1 cellular context compared by ENCODE assay signal in the genomic region with DNA sequence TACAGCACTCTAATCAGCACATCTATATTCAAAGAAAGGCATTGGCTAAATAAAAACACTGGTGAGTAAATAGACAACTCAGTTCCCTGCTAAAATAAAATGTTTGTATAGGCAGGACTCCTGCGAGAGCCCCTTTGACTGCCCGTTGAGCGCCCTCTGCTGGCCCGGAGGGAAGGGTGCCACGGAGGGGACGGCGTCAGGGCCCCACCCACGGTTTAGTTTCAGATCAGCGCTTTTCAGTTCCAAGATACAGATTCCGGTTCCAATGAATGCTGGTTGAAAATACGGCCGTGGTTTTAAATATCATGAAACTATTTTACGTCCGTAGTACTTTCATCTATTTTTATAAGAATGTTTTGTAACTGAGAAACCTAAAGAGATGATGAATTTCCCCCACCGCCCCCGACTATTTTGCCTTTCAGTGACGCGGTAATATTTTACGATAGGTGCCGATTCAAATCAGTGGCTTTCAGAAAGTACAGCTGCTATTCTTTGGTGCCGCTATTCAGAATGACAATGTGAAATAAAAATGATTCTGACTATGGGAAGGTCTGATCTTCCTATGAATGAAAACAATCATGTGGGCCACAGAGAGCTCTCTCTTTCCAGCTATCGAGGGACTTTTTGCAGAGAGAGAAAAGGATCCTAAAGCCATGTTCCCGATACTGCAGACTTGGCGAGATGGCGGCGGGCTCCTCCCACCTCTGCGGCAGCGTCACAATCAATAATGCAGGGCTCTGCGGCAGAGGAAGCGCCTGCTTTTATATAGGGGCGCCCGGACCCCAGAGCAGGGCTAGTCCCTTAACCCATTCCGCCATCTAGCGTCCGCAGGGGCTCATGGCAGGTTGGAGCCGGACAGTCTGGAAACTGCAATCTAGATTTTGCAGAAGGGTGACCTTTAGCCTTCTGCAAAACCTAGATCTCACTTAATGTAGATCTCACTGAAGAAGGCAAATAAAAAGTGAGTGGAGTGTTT.
TF ChIP-seq lines count a peak whose summit lies in the region.

No MANE protein-coding gene starts in this region.

TF ChIP-seq in K562, 482 proteins besides CTCF, POLR2A, EP300 and RAD21 (continued from another document and continues in another):
- TF ChIP-seq, protein P1, sequence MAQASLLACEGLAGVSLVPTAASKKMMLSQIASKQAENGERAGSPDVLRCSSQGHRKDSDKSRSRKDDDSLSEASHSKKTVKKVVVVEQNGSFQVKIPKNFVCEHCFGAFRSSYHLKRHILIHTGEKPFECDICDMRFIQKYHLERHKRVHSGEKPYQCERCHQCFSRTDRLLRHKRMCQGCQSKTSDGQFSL (CRISPR knock-in tag; IDR thresholded peaks at IDR 0.05) = peak; percentile 23; the same call in 1 of the 2 replicates
- TF ChIP-seq, protein P1 (tag; IDR thresholded peaks at IDR 0.05) = no peak
- no peak for TF ChIP-seq RFX1 (IDR thresholded peaks at IDR 0.05)
- TF ChIP-seq E2F3 (CRISPR knock-in tag; IDR thresholded peaks at IDR 0.05) = no peak
- no peak for TF ChIP-seq ZNF239 (CRISPR knock-in tag; IDR thresholded peaks at IDR 0.05)
- no peak for TF ChIP-seq NR2C2 (CRISPR knock-in tag; IDR thresholded peaks at IDR 0.05)
- peak; percentile 78 for TF ChIP-seq NR2C2 (tag; IDR thresholded peaks at IDR 0.05)
- TF ChIP-seq BRCA1 (IDR thresholded peaks at IDR 0.05) = no peak
- no peak for TF ChIP-seq BRCA1 (CRISPR knock-in tag; IDR thresholded peaks at IDR 0.05)
- no peak for TF ChIP-seq RBM22 (IDR thresholded peaks at IDR 0.05; ENCODE audit: low read depth, low read length, poor library complexity, severe bottlenecking)
- TF ChIP-seq TCF7 (IDR thresholded peaks at IDR 0.05; ENCODE audit: borderline replicate concordance) = no peak
- TF ChIP-seq, protein P2, sequence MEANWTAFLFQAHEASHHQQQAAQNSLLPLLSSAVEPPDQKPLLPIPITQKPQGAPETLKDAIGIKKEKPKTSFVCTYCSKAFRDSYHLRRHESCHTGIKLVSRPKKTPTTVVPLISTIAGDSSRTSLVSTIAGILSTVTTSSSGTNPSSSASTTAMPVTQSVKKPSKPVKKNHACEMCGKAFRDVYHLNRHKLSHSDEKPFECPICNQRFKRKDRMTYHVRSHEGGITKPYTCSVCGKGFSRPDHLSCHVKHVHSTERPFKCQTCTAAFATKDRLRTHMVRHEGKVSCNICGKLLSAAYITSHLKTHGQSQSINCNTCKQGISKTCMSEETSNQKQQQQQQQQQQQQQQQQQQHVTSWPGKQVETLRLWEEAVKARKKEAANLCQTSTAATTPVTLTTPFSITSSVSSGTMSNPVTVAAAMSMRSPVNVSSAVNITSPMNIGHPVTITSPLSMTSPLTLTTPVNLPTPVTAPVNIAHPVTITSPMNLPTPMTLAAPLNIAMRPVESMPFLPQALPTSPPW (CRISPR knock-in tag; IDR thresholded peaks at IDR 0.05) = peak; percentile 44
- TF ChIP-seq CHD2 (IDR thresholded peaks at IDR 0.05; ENCODE audit: low read depth, low read length) = no peak
- TF ChIP-seq ZNF224 (CRISPR knock-in tag; IDR thresholded peaks at IDR 0.05) = no peak
- TF ChIP-seq, protein P3, sequence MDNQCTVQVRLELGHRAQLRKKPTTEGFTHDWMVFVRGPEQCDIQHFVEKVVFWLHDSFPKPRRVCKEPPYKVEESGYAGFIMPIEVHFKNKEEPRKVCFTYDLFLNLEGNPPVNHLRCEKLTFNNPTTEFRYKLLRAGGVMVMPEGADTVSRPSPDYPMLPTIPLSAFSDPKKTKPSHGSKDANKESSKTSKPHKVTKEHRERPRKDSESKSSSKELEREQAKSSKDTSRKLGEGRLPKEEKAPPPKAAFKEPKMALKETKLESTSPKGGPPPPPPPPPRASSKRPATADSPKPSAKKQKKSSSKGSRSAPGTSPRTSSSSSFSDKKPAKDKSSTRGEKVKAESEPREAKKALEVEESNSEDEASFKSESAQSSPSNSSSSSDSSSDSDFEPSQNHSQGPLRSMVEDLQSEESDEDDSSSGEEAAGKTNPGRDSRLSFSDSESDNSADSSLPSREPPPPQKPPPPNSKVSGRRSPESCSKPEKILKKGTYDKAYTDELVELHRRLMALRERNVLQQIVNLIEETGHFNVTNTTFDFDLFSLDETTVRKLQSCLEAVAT (IDR thresholded peaks at IDR 0.05) = no peak
- no peak for TF ChIP-seq ZNF134 (CRISPR knock-in tag; conservative IDR thresholded peaks at IDR 0.05)
- TF ChIP-seq ZNF586 (CRISPR knock-in tag; conservative IDR thresholded peaks at IDR 0.05) = no peak
- peak; percentile 52 for TF ChIP-seq FOSL1 (tag; conservative IDR thresholded peaks at IDR 0.05)
- no peak for TF ChIP-seq RAD51 (IDR thresholded peaks at IDR 0.05; ENCODE audit: borderline replicate concordance, low read depth)
- no peak for TF ChIP-seq CREBBP (IDR thresholded peaks at IDR 0.05; ENCODE audit: low read depth, low read length)
- TF ChIP-seq, protein P4, sequence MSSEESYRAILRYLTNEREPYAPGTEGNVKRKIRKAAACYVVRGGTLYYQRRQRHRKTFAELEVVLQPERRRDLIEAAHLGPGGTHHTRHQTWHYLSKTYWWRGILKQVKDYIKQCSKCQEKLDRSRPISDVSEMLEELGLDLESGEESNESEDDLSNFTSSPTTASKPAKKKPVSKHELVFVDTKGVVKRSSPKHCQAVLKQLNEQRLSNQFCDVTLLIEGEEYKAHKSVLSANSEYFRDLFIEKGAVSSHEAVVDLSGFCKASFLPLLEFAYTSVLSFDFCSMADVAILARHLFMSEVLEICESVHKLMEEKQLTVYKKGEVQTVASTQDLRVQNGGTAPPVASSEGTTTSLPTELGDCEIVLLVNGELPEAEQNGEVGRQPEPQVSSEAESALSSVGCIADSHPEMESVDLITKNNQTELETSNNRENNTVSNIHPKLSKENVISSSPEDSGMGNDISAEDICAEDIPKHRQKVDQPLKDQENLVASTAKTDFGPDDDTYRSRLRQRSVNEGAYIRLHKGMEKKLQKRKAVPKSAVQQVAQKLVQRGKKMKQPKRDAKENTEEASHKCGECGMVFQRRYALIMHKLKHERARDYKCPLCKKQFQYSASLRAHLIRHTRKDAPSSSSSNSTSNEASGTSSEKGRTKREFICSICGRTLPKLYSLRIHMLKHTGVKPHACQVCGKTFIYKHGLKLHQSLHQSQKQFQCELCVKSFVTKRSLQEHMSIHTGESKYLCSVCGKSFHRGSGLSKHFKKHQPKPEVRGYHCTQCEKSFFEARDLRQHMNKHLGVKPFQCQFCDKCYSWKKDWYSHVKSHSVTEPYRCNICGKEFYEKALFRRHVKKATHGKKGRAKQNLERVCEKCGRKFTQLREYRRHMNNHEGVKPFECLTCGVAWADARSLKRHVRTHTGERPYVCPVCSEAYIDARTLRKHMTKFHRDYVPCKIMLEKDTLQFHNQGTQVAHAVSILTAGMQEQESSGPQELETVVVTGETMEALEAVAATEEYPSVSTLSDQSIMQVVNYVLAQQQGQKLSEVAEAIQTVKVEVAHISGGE (CRISPR knock-in tag; IDR thresholded peaks at IDR 0.05) = no peak
- TF ChIP-seq, protein P5, sequence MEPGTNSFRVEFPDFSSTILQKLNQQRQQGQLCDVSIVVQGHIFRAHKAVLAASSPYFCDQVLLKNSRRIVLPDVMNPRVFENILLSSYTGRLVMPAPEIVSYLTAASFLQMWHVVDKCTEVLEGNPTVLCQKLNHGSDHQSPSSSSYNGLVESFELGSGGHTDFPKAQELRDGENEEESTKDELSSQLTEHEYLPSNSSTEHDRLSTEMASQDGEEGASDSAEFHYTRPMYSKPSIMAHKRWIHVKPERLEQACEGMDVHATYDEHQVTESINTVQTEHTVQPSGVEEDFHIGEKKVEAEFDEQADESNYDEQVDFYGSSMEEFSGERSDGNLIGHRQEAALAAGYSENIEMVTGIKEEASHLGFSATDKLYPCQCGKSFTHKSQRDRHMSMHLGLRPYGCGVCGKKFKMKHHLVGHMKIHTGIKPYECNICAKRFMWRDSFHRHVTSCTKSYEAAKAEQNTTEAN (CRISPR knock-in tag; IDR thresholded peaks at IDR 0.05) = no peak
- TF ChIP-seq MAFF (IDR thresholded peaks at IDR 0.05; ENCODE audit: low read length) = no peak
- no peak for TF ChIP-seq RHOXF2B (CRISPR knock-in tag; conservative IDR thresholded peaks at IDR 0.05)
- TF ChIP-seq CXXC5 (CRISPR knock-in tag; IDR thresholded peaks at IDR 0.05) = peak; percentile 33
- TF ChIP-seq ZKSCAN8 (CRISPR knock-in tag; IDR thresholded peaks at IDR 0.05) = no peak
- TF ChIP-seq ZNF184 (CRISPR knock-in tag; IDR thresholded peaks at IDR 0.05) = no peak
- no peak for TF ChIP-seq ZNF431 (CRISPR knock-in tag; IDR thresholded peaks at IDR 0.05)
- peak in 1 of 2 experiments; percentile 45; a peak in 1 of 4 replicates for TF ChIP-seq HDAC1 (IDR thresholded peaks at IDR 0.05)
- TF ChIP-seq ZNF121 (CRISPR knock-in tag; conservative IDR thresholded peaks at IDR 0.05) = no peak
- TF ChIP-seq RBM39 (optimal IDR thresholded peaks at IDR 0.05; ENCODE audit: low read depth, low read length) = no peak
- TF ChIP-seq, protein P6, sequence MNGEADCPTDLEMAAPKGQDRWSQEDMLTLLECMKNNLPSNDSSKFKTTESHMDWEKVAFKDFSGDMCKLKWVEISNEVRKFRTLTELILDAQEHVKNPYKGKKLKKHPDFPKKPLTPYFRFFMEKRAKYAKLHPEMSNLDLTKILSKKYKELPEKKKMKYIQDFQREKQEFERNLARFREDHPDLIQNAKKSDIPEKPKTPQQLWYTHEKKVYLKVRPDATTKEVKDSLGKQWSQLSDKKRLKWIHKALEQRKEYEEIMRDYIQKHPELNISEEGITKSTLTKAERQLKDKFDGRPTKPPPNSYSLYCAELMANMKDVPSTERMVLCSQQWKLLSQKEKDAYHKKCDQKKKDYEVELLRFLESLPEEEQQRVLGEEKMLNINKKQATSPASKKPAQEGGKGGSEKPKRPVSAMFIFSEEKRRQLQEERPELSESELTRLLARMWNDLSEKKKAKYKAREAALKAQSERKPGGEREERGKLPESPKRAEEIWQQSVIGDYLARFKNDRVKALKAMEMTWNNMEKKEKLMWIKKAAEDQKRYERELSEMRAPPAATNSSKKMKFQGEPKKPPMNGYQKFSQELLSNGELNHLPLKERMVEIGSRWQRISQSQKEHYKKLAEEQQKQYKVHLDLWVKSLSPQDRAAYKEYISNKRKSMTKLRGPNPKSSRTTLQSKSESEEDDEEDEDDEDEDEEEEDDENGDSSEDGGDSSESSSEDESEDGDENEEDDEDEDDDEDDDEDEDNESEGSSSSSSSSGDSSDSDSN (IDR thresholded peaks at IDR 0.05; ENCODE audit: borderline replicate concordance in 1 of 2, low read depth in 2 of 2, low read length in 2 of 2) = no peak
- TF ChIP-seq FOXA3 (CRISPR knock-in tag; conservative IDR thresholded peaks at IDR 0.05 in 1 of 2, IDR thresholded peaks at IDR 0.05 in 1 of 2) = no peak
- TF ChIP-seq FOXP1 (CRISPR knock-in tag; IDR thresholded peaks at IDR 0.05) = no peak
- TF ChIP-seq ZNF707 (CRISPR knock-in tag; conservative IDR thresholded peaks at IDR 0.05) = no peak
- TF ChIP-seq PRPF4 (IDR thresholded peaks at IDR 0.05; ENCODE audit: insufficient read depth, low read depth, low read length, poor library complexity, severe bottlenecking) = no peak
- TF ChIP-seq YY1 (IDR thresholded peaks at IDR 0.05; ENCODE audit: borderline replicate concordance in 1 of 3, control insufficient read depth in 1 of 3, extremely low read depth in 1 of 3, insufficient read depth in 3 of 3, insufficient read length in 1 of 3, insufficient replicate concordance in 2 of 3, low read depth in 1 of 3, low read length in 2 of 3) = peak in 2 of 3 experiments; percentile 72 to 76
- no peak for TF ChIP-seq YBX1 (IDR thresholded peaks at IDR 0.05)
- no peak for TF ChIP-seq RBM34 (IDR thresholded peaks at IDR 0.05; ENCODE audit: borderline replicate concordance, insufficient read depth, low read length)
- TF ChIP-seq MTA3 (IDR thresholded peaks at IDR 0.05; ENCODE audit: borderline replicate concordance) = no peak
- TF ChIP-seq, protein P7, sequence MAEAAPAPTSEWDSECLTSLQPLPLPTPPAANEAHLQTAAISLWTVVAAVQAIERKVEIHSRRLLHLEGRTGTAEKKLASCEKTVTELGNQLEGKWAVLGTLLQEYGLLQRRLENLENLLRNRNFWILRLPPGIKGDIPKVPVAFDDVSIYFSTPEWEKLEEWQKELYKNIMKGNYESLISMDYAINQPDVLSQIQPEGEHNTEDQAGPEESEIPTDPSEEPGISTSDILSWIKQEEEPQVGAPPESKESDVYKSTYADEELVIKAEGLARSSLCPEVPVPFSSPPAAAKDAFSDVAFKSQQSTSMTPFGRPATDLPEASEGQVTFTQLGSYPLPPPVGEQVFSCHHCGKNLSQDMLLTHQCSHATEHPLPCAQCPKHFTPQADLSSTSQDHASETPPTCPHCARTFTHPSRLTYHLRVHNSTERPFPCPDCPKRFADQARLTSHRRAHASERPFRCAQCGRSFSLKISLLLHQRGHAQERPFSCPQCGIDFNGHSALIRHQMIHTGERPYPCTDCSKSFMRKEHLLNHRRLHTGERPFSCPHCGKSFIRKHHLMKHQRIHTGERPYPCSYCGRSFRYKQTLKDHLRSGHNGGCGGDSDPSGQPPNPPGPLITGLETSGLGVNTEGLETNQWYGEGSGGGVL (CRISPR knock-in tag; IDR thresholded peaks at IDR 0.05) = no peak
- TF ChIP-seq MEIS2 (IDR thresholded peaks at IDR 0.05; ENCODE audit: partially characterized antibody) = no peak
- no peak for TF ChIP-seq FOXJ3 (CRISPR knock-in tag; IDR thresholded peaks at IDR 0.05)
- no peak for TF ChIP-seq MAFG (tag; conservative IDR thresholded peaks at IDR 0.05)
- TF ChIP-seq, protein P8, sequence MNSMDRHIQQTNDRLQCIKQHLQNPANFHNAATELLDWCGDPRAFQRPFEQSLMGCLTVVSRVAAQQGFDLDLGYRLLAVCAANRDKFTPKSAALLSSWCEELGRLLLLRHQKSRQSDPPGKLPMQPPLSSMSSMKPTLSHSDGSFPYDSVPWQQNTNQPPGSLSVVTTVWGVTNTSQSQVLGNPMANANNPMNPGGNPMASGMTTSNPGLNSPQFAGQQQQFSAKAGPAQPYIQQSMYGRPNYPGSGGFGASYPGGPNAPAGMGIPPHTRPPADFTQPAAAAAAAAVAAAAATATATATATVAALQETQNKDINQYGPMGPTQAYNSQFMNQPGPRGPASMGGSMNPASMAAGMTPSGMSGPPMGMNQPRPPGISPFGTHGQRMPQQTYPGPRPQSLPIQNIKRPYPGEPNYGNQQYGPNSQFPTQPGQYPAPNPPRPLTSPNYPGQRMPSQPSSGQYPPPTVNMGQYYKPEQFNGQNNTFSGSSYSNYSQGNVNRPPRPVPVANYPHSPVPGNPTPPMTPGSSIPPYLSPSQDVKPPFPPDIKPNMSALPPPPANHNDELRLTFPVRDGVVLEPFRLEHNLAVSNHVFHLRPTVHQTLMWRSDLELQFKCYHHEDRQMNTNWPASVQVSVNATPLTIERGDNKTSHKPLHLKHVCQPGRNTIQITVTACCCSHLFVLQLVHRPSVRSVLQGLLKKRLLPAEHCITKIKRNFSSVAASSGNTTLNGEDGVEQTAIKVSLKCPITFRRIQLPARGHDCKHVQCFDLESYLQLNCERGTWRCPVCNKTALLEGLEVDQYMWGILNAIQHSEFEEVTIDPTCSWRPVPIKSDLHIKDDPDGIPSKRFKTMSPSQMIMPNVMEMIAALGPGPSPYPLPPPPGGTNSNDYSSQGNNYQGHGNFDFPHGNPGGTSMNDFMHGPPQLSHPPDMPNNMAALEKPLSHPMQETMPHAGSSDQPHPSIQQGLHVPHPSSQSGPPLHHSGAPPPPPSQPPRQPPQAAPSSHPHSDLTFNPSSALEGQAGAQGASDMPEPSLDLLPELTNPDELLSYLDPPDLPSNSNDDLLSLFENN (IDR thresholded peaks at IDR 0.05; ENCODE audit: low read depth in 2 of 2, low read length in 2 of 2) = no peak
